ENCODE assay signal across 14 cellular contexts in genomic region chr10:12539350-12540164, GRCh38.
DNase-seq lines count a peak whose midpoint lies in the region; ATAC-seq and TF ChIP-seq lines count a peak whose summit lies in the region.
"Had no signal": no experiment of that assay in that cellular context is flagged by ENCODE, and none has a peak within 500 bp of the region (broad histone marks: within the 10 kb centered on the region; RNA-seq: fewer than 3 reads in every experiment).

No MANE protein-coding gene starts in this region.

- TF ChIP-seq POLR2A in heart left ventricle (IDR thresholded peaks at IDR 0.05), result no peak

- CTCF ChIA-PET in activated CD4-positive, alpha-beta T cell treated with anti-CD3 and anti-CD28 coated beads for 36 hours (lab: Charles Lee), result interaction anchor here (0.6 to 1.5 kb wide), 2 partner anchors 45 to 586 kb away, joined by 3 to 4 read pairs; no protein-coding TSS in a partner anchor

- intact Hi-C loops in heart left ventricle (cut with DNase I), result no loop called here
- intact Hi-C loops in left colon (cut with DNase I, micrococcal nuclease), result no loop called here
- intact Hi-C loops in tibial artery (cut with DNase I; ENCODE audit: low total_unique reads), result no loop called here
- intact Hi-C loops in activated CD4-positive, alpha-beta T cell treated with anti-CD3 and anti-CD28 coated beads for 36 hours (cut with DNase I, micrococcal nuclease), result no loop called here
- intact Hi-C loops in posterior vena cava (cut with DNase I), result no loop called here

- H3K4me3 ChIP-seq in right atrium auricular region (no peak overlapping the region), heart left ventricle (no peak overlapping the region), tibial artery (no peak overlapping the region)
- H3K4me3 ChIP-seq: coronary artery had no signal

- no peak overlapping the region for H3K4me3 Mint-ChIP-seq in activated CD4-positive, alpha-beta T cell treated with anti-CD3 and anti-CD28 coated beads for 36 hours

- TF ChIP-seq CTCF in right atrium auricular region (IDR thresholded peaks at IDR 0.05), result no peak
- no peak for TF ChIP-seq CTCF in heart left ventricle (IDR thresholded peaks at IDR 0.05)
- no peak for TF ChIP-seq CTCF in tibial artery (IDR thresholded peaks at IDR 0.05)

- H3K36me3 Mint-ChIP-seq in activated CD4-positive, alpha-beta T cell treated with anti-CD3 and anti-CD28 coated beads for 36 hours (ENCODE audit: low read depth), result peaks cover 5% of the 10 kb centered on the region

- no peak overlapping the region for H3K27ac Mint-ChIP-seq in activated CD4-positive, alpha-beta T cell treated with anti-CD3 and anti-CD28 coated beads for 36 hours

- POLR2A ChIA-PET in activated CD4-positive, alpha-beta T cell treated with anti-CD3 and anti-CD28 coated beads for 36 hours (lab: Charles Lee), result no interaction called here

- H3K27me3 Mint-ChIP-seq in activated CD4-positive, alpha-beta T cell treated with anti-CD3 and anti-CD28 coated beads for 36 hours, result no peaks in the 10 kb centered on the region

- no peaks in the 10 kb centered on the region for H3K9me3 ChIP-seq in right atrium auricular region
- no peaks in the 10 kb centered on the region for H3K9me3 ChIP-seq in heart left ventricle
- H3K9me3 ChIP-seq in tibial artery, result no peaks in the 10 kb centered on the region

- peaks cover 33% of the 10 kb centered on the region for H3K4me1 Mint-ChIP-seq in activated CD4-positive, alpha-beta T cell treated with anti-CD3 and anti-CD28 coated beads for 36 hours

- H3K27me3 ChIP-seq in right atrium auricular region, result no peaks in the 10 kb centered on the region
- no peaks in the 10 kb centered on the region for H3K27me3 ChIP-seq in heart left ventricle
- H3K27me3 ChIP-seq in tibial artery, result no peaks in the 10 kb centered on the region

- peaks cover 0 to 24% of the 10 kb centered on the region in 2 donors for H3K4me1 ChIP-seq in right atrium auricular region
- H3K4me1 ChIP-seq in heart left ventricle, result peaks cover 0 to 6% (median 0%) of the 10 kb centered on the region in 12 donors
- H3K4me1 ChIP-seq in tibial artery, result peaks cover 0 to 11% (median 2%) of the 10 kb centered on the region in 4 donors

- DNase-seq in right atrium auricular region (ENCODE audit: low spot score), result peak; percentile 67
- DNase-seq in heart left ventricle, result no peak
- peak; percentile 43 for DNase-seq in NCI-H69 (lab: John Stamatoyannopoulos, UW)
- no peak for DNase-seq in left colon
- DNase-seq in tibial artery, result peak; percentile 78 to 80
- no peak for DNase-seq in activated CD4-positive, alpha-beta T cell treated with anti-CD3 and anti-CD28 coated beads for 36 hours
- DNase-seq in posterior vena cava (ENCODE audit: low spot score), result no peak
- DNase-seq in NCI-H1436 (lab: John Stamatoyannopoulos, UW), result no peak
- DNase-seq: activated effector memory CD4-positive, alpha-beta T cell treated with Interleukin-2 at 50 U/mL for 16 hours; AML-193; erythroblast; NCI-H1105 treated with DMSO at 0.1 percent for 48 hours had no signal

- H3K27ac ChIP-seq in right atrium auricular region (no peak overlapping the region), heart left ventricle (no peak overlapping the region), tibial artery (no peak overlapping the region)
- H3K27ac ChIP-seq: coronary artery, RWPE1 had no signal

- WGBS in heart left ventricle, 4 donors, result 77 to 90% (median 81%) methylated on average over 7 of the region's 7 CpGs

- no peaks in the 10 kb centered on the region for H3K9me3 Mint-ChIP-seq in activated CD4-positive, alpha-beta T cell treated with anti-CD3 and anti-CD28 coated beads for 36 hours (ENCODE audit: low read depth)

- ATAC-seq in heart left ventricle (no peak), left colon (peak; percentile 5)
- ATAC-seq in activated CD4-positive, alpha-beta T cell treated with anti-CD3 and anti-CD28 coated beads for 36 hours, result no peak

- H3K36me3 ChIP-seq in right atrium auricular region, result no peaks in the 10 kb centered on the region
- no peaks in the 10 kb centered on the region for H3K36me3 ChIP-seq in heart left ventricle
- H3K36me3 ChIP-seq in tibial artery, result no peaks in the 10 kb centered on the region

Comparison
In these comparisons a context has a peak if more than half of its experiments do, and no peak if none do; other contexts are left out.
1. DNase-seq: peak in right atrium auricular region (single experiment), NCI-H69 (single experiment) and tibial artery (2 of 2); none in heart left ventricle (0 of 5), left colon (0 of 2), activated CD4-positive, alpha-beta T cell treated with anti-CD3 and anti-CD28 coated beads for 36 hours (single experiment), posterior vena cava (single experiment) and NCI-H1436 (single experiment).